ENCODE assay signal across 9 cellular contexts in the genomic region with DNA sequence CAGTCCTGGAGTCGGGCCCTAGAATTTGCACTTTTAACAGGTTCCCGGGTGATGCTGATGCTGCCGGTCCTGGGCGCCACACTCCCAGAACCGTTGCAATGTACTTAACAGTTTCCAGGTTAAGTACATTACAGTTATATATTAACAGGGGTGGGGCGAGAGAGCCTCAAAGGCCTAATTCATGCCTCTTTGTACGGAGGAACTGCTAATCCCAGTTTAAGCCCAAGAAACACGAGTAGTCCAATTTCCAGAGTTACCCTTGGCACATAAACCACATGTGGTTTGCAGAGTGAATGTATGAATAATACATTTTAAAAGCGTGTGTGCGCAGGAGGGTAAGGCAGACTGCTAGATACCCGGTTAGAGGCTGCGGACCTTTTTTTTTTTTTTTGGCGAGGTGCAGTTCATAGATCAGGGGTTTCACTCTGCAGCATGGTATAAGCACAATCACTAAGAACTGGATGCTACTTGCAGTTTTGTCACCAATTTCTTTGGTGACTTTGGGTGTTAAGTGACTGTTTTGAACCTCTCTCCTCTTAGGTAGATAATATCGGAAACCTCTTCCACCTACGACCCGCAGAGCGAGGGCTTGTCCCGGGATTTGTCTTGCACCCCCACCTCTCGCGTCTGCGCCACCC. TPM values are rescaled to one million over a fixed set of nuclear protein-coding genes. Genes with fewer than 3 reads are reported as not detected.
DNase-seq lines count a peak whose midpoint lies in the region; ATAC-seq and TF ChIP-seq lines count a peak whose summit lies in the region.
"Had no signal": no experiment of that assay in that cellular context is flagged by ENCODE, and none has a peak within 500 bp of the region (broad histone marks: within the 10 kb centered on the region; RNA-seq: fewer than 3 reads in every experiment).

No MANE protein-coding gene starts in this region.

- WGBS in heart left ventricle, 4 donors, result 1 to 2% (median 2%) methylated on average over 20 to 21 of the region's 21 CpGs
- WGBS in sigmoid colon, 2 donors, result 0 to 1% methylated on average over 21 of the region's 21 CpGs

- CTCF ChIA-PET in activated CD8-positive, alpha-beta T cell treated with anti-CD3 and anti-CD28 coated beads, Interleukin-2, amount 10 ng/mL, durations not matched to agents 7 days and 5 days (lab: Charles Lee), result no interaction called here

- H3K9ac ChIP-seq in HUES48 (ENCODE audit: low read depth, low read length), result peak overlapping the region; percentile 92

- ATAC-seq in GM21619 (IDR thresholded peaks at IDR 0.05; ENCODE audit: unreplicated experiment) (peak; percentile 16), heart left ventricle (peak in 2 of 4 donors; percentile 1 to 7)
- ATAC-seq in activated CD8-positive, alpha-beta T cell treated with anti-CD3 and anti-CD28 coated beads, Interleukin-2, amount 10 ng/mL, durations not matched to agents 7 days and 5 days, result peak; percentile 31

- H3K4me3 ChIP-seq in HUES48 (ENCODE audit: low read depth, low read length) (peak overlapping the region; percentile 90), heart left ventricle (peak overlapping the region; percentile 72 to 97 (median 89)), sigmoid colon (peak overlapping the region; percentile 84 to 95 (median 89))

- H3K27ac Mint-ChIP-seq in activated CD8-positive, alpha-beta T cell treated with anti-CD3 and anti-CD28 coated beads, Interleukin-2, amount 10 ng/mL, durations not matched to agents 7 days and 5 days, result no peak overlapping the region

- peaks cover 26% of the 10 kb centered on the region for H3K4me1 Mint-ChIP-seq in activated CD8-positive, alpha-beta T cell treated with anti-CD3 and anti-CD28 coated beads, Interleukin-2, amount 10 ng/mL, durations not matched to agents 7 days and 5 days (ENCODE audit: low read depth)

- H3K4me3 Mint-ChIP-seq in activated CD8-positive, alpha-beta T cell treated with anti-CD3 and anti-CD28 coated beads, Interleukin-2, amount 10 ng/mL, durations not matched to agents 7 days and 5 days, result no peak overlapping the region

- TF ChIP-seq CTCF in heart left ventricle (IDR thresholded peaks at IDR 0.05), result peak in 1 of 12 donors; percentile 49
- TF ChIP-seq CTCF in sigmoid colon (IDR thresholded peaks at IDR 0.05), result peak in 1 of 4 experiments; percentile 25

- POLR2A ChIA-PET in activated CD8-positive, alpha-beta T cell treated with anti-CD3 and anti-CD28 coated beads, Interleukin-2, amount 10 ng/mL, durations not matched to agents 7 days and 5 days (lab: Charles Lee), result interaction anchor here (1.2 kb wide), 1 partner anchor 454 kb away, joined by 4 read pairs; a partner anchor contains a TSS

- H3K4me1 ChIP-seq in HUES48 (ENCODE audit: control insufficient read depth, insufficient read depth, low read length) (peaks cover 5% of the 10 kb centered on the region; the same call in 1 of the 2 replicates), heart left ventricle (peaks cover 0 to 30% (median 17%) of the 10 kb centered on the region in 12 donors), sigmoid colon (peaks cover 0 to 30% (median 26%) of the 10 kb centered on the region in 4 donors)

- H3K27ac ChIP-seq in HUES48 (ENCODE audit: low read depth, low read length) (peak overlapping the region; percentile 89), heart left ventricle (peak overlapping the region; percentile 18 to 92 (median 86)), sigmoid colon (peak overlapping the region; percentile 86 to 94 (median 91))

- DNase-seq in NOMO-1 treated with DMSO at 0.1 percent for 48 hours (lab: John Stamatoyannopoulos, UW; ENCODE audit: unreplicated experiment) (peak; percentile 33), NOMO-1 treated with dmso at 0.1 percent for 144 hours (lab: John Stamatoyannopoulos, UW; ENCODE audit: unreplicated experiment) (no peak), heart left ventricle (no peak), sigmoid colon (no peak), dedifferentiated amniotic fluid mesenchymal stem cell (ENCODE audit: extremely low spot score) (no peak)
- DNase-seq in activated CD8-positive, alpha-beta T cell treated with anti-CD3 and anti-CD28 coated beads, Interleukin-2, amount 10 ng/mL, durations not matched to agents 7 days and 5 days, result peak; percentile 22

- intact Hi-C loops in heart left ventricle (cut with DNase I), result loop anchor here in 3 of 10 donors (2.0 to 10.0 kb wide), 3 partner anchors 63 to 271 kb away; a partner anchor contains a TSS
- intact Hi-C loops in sigmoid colon (cut with DNase I), result loop anchor here (2.0 to 5.0 kb wide), 2 partner anchors 67 to 545 kb away; a partner anchor contains a TSS

- peaks cover 14% of the 10 kb centered on the region for H3K36me3 Mint-ChIP-seq in activated CD8-positive, alpha-beta T cell treated with anti-CD3 and anti-CD28 coated beads, Interleukin-2, amount 10 ng/mL, durations not matched to agents 7 days and 5 days (ENCODE audit: low read depth)

- peaks cover 28% of the 10 kb centered on the region for H3K36me3 ChIP-seq in HUES48 (ENCODE audit: control insufficient read depth, insufficient read depth, low read length)
- H3K36me3 ChIP-seq in heart left ventricle, result peaks cover 0 to 27% (median 24%) of the 10 kb centered on the region in 9 donors
- H3K36me3 ChIP-seq in sigmoid colon, result peaks cover 4 to 27% (median 13%) of the 10 kb centered on the region in 4 donors

- H3K9me3 ChIP-seq in HUES48 (ENCODE audit: control insufficient read depth, insufficient read depth, low read length) (no peaks in the 10 kb centered on the region), heart left ventricle (no peaks in the 10 kb centered on the region), sigmoid colon (no peaks in the 10 kb centered on the region)

- no peaks in the 10 kb centered on the region for H3K27me3 ChIP-seq in HUES48 (ENCODE audit: control insufficient read depth, insufficient read depth, low read length)
- H3K27me3 ChIP-seq in heart left ventricle, result no peaks in the 10 kb centered on the region
- no peaks in the 10 kb centered on the region for H3K27me3 ChIP-seq in sigmoid colon

- no peaks in the 10 kb centered on the region for H3K27me3 Mint-ChIP-seq in activated CD8-positive, alpha-beta T cell treated with anti-CD3 and anti-CD28 coated beads, Interleukin-2, amount 10 ng/mL, durations not matched to agents 7 days and 5 days (ENCODE audit: low read depth)

- no peak for TF ChIP-seq EP300 in sigmoid colon (IDR thresholded peaks at IDR 0.05)

- no peak for TF ChIP-seq POLR2A in heart left ventricle (IDR thresholded peaks at IDR 0.05)
- no peak for TF ChIP-seq POLR2A in sigmoid colon (IDR thresholded peaks at IDR 0.05)

- no peaks in the 10 kb centered on the region for H3K9me3 Mint-ChIP-seq in activated CD8-positive, alpha-beta T cell treated with anti-CD3 and anti-CD28 coated beads, Interleukin-2, amount 10 ng/mL, durations not matched to agents 7 days and 5 days (ENCODE audit: insufficient read depth)
- H3K9me3 Mint-ChIP-seq: immature natural killer cell had no signal

RNA-seq across cellular contexts. Expression of a gene that starts 0.7 kb away (rescaled TPM):
- 10 to 100 TPM; 44.9 to 45.4 TPM for total RNA-seq in activated CD8-positive, alpha-beta T cell treated with anti-CD3 and anti-CD28 coated beads, Interleukin-2, amount 10 ng/mL, durations not matched to agents 7 days and 5 days
- total RNA-seq in heart left ventricle, result 10 to 100 TPM; 42.5 to 73.1 (median 55.6) TPM
- 10 to 100 TPM; 27.5 to 48.1 TPM for polyA plus RNA-seq in heart left ventricle
- 10 to 100 TPM; 36.6 to 96.3 (median 55.2) TPM for total RNA-seq in sigmoid colon
- 10 to 100 TPM; 20.4 to 49.4 (median 33.8) TPM for polyA plus RNA-seq in sigmoid colon

RNA-seq across cellular contexts. Expression of a gene that starts 0.8 kb away (rescaled TPM):
- total RNA-seq in activated CD8-positive, alpha-beta T cell treated with anti-CD3 and anti-CD28 coated beads, Interleukin-2, amount 10 ng/mL, durations not matched to agents 7 days and 5 days, result 1 to 10 TPM; 7.6 to 7.9 TPM
- 1 to 10 TPM; 2.2 to 7.8 (median 4.8) TPM for total RNA-seq in heart left ventricle
- polyA plus RNA-seq in heart left ventricle, result 1 to 10 TPM; 1.3 to 1.7 TPM
- 10 to 100 TPM; 15.0 to 25.2 (median 21.1) TPM for total RNA-seq in sigmoid colon
- polyA plus RNA-seq in sigmoid colon, result 1 to 10 TPM in 1 of 3 donors, under 1 TPM in 2; under 0.01 to 2.0 (median 0.69) TPM

Comparison
In these comparisons a context has a peak if more than half of its experiments do, and no peak if none do; other contexts are left out.
1. DNase-seq: peak in NOMO-1 treated with DMSO at 0.1 percent for 48 hours (single experiment) and activated CD8-positive, alpha-beta T cell treated with anti-CD3 and anti-CD28 coated beads, Interleukin-2, amount 10 ng/mL, durations not matched to agents 7 days and 5 days (single experiment); none in NOMO-1 treated with dmso at 0.1 percent for 144 hours (single experiment), heart left ventricle (0 of 5), sigmoid colon (single experiment) and dedifferentiated amniotic fluid mesenchymal stem cell (single experiment).
2. Peak in every context shown above with its lines, with median percentiles within 50 percentile points of each other: H3K27ac ChIP-seq and H3K4me3 ChIP-seq.